11 cellular contexts compared by ENCODE assay signal in the genomic region with DNA sequence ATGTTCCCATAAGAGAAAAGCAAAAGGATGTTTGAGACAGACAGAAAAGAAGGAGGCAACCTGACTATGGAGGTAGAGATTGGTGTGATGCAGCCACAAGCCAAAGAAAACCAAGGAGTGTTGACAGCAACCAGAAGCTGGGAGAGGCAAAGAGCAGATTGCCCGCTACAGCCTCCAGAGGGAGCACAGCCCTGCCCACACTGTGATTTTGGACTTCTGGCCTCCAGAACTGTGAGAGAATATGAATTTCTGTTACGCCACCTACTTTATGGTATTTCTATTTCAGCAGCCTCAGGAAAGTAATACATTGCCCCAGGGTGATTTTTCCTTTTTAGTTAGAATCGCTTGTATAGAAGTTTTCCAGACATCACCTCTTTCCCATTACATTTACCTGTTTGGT. TPM values are rescaled to one million over a fixed set of nuclear protein-coding genes. Genes with fewer than 3 reads are reported as not detected.
DNase-seq lines count a peak whose midpoint lies in the region; TF ChIP-seq lines count a peak whose summit lies in the region.
"Had no signal": no experiment of that assay in that cellular context is flagged by ENCODE, and none has a peak within 500 bp of the region (broad histone marks: within the 10 kb centered on the region; RNA-seq: fewer than 3 reads in every experiment).

No MANE protein-coding gene starts in this region.

- H3K9me3 ChIP-seq in OCI-LY3 (ENCODE audit: insufficient read depth, low read length) = 0 out of 2 replicates have a peak, but pooled peaks cover 5% of the 10 kb centered on the region

- no peak overlapping the region for H2AFZ ChIP-seq in OCI-LY3 (ENCODE audit: low read depth, low read length)

- no peak overlapping the region for H3K9ac ChIP-seq in OCI-LY3 (ENCODE audit: low read length)

- TF ChIP-seq CTCF in OCI-LY3 (IDR thresholded peaks at IDR 0.05; ENCODE audit: low read depth, low read length) = peak; percentile 35; the same call in 1 of the 2 replicates
- TF ChIP-seq CTCF in fibroblast of pulmonary artery (IDR thresholded peaks at IDR 0.05; ENCODE audit: low read length, missing control alignments) = peak; percentile 32

- H3K4me3 ChIP-seq in OCI-LY3 (ENCODE audit: low read length) (no peak overlapping the region), fibroblast of pulmonary artery (replicated peaks; ENCODE audit: low read depth, low read length) (no peak overlapping the region)

- no peaks in the 10 kb centered on the region for H3K27me3 ChIP-seq in OCI-LY3 (ENCODE audit: low read depth, low read length)

- H3K4me1 ChIP-seq in OCI-LY3 (ENCODE audit: low read length) = no peaks in the 10 kb centered on the region

- DNase-seq in A172 (ENCODE audit: low spot score) (peak; percentile 19), ELF-1 (ENCODE audit: low read depth, low spot score) (peak; percentile 8), fibroblast of pulmonary artery (ENCODE audit: low read depth) (no peak), NK-92 (lab: John Stamatoyannopoulos, UW; ENCODE audit: unreplicated experiment) (no peak), NCI-H748 treated with DMSO at 0.1 percent for 48 hours (lab: John Stamatoyannopoulos, UW) (no peak), GF-D8 (lab: John Stamatoyannopoulos, UW) (no peak), mesenteric fat pad (ENCODE audit: low spot score) (no peak)
- DNase-seq: COR-L47, substantia nigra had no signal

- H3K4me2 ChIP-seq in OCI-LY3 (ENCODE audit: low read length) = no peak overlapping the region

- no peaks in the 10 kb centered on the region for H4K20me1 ChIP-seq in OCI-LY3 (ENCODE audit: insufficient read depth, low read length)

- no peak overlapping the region for H3K27ac ChIP-seq in OCI-LY3 (ENCODE audit: low read length)

- no peaks in the 10 kb centered on the region for H3K79me2 ChIP-seq in OCI-LY3 (ENCODE audit: low read length)

- no peaks in the 10 kb centered on the region for H3K36me3 ChIP-seq in OCI-LY3 (replicated peaks; ENCODE audit: low read depth, low read length)

RNA-seq across cellular contexts. Expression of a gene that starts 28.4 kb away (rescaled TPM):
- total RNA-seq in A172 (2014; rRNA removed; shearing (Covaris generic)) = not detected in 2 replicates
- 1.2 TPM for total RNA-seq in mesenteric fat pad
- total RNA-seq: astrocyte had no signal

Comparison
In these comparisons a context has a peak if more than half of its experiments do, and no peak if none do; other contexts are left out.
1. DNase-seq: peak in A172 (single experiment) and ELF-1 (single experiment); none in fibroblast of pulmonary artery (single experiment), NK-92 (single experiment), NCI-H748 treated with DMSO at 0.1 percent for 48 hours (single experiment), GF-D8 (single experiment) and mesenteric fat pad (single experiment).